In the genomic region with DNA sequence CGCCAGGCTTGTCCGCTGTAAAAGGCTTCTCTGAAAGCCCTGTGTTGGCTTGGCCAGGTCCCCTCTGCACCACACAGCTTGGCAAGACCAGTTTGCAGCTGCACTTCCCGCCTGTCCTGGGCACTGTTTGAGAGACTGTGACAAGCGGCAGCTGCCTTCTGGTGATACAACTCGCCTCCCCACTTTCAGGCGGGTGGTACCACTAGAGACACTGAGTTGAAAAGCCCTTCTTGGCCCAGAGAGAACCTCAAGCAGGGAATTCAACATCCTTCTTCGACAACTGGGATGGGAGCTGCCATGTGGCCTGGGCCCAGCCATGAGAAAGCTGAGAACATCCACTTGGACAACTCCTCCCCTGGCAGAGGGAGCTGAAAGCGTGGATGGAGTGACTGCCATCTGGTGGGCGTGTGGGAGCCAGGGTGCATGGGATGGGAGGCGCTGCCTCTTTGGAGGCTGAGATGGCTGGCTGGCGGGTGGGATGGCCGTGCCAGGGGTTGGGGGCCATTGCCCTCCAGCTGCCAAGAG, we compare ENCODE assay signal across 13 cellular contexts.
DNase-seq lines count a peak whose midpoint lies in the region; ATAC-seq and TF ChIP-seq lines count a peak whose summit lies in the region.
"Had no signal": no experiment of that assay in that cellular context is flagged by ENCODE, and none has a peak within 500 bp of the region (broad histone marks: within the 10 kb centered on the region; RNA-seq: fewer than 3 reads in every experiment).

No MANE protein-coding gene starts in this region.

- no peaks in the 10 kb centered on the region for H3K36me3 ChIP-seq in BE2C
- H3K36me3 ChIP-seq in GM23338 (ENCODE audit: insufficient read depth) = no peaks in the 10 kb centered on the region
- H3K36me3 ChIP-seq in mesenchymal stem cell (ENCODE audit: control insufficient read depth in 1 of 2, insufficient read depth in 2 of 2, low read depth in 1 of 2, low read length in 2 of 2) = peaks cover 0 to 7% of the 10 kb centered on the region in 2 experiments
- no peaks in the 10 kb centered on the region for H3K36me3 ChIP-seq in uterus
- H3K36me3 ChIP-seq: neutrophil had no signal

- H3F3A ChIP-seq in GM23338 (replicated peaks; ENCODE audit: low read depth) = no peaks in the 10 kb centered on the region

- no peak for TF ChIP-seq POLR2A in uterus (IDR thresholded peaks at IDR 0.05)

- H3K4me1 Mint-ChIP-seq in GM23338 = no peaks in the 10 kb centered on the region

- H3K4me2 ChIP-seq in GM23338 (no peak overlapping the region), mesenchymal stem cell (ENCODE audit: low read length, poor library complexity, severe bottlenecking) (no peak overlapping the region)

- DNase-seq in BE2C (no peak), GM23338 (ENCODE audit: low spot score) (peak; percentile 54), RKO (ENCODE audit: low spot score) (peak; percentile 11), iPS DF 19.7 (ENCODE audit: low read depth, low spot score) (peak; percentile 15), mesenchymal stem cell (no peak), NCI-H128 (lab: John Stamatoyannopoulos, UW; ENCODE audit: unreplicated experiment) (no peak), uterus (no peak)
- DNase-seq: dermis blood vessel endothelial cell, GDM1, NCI-H2107 had no signal

- H2BK120ac ChIP-seq in mesenchymal stem cell (ENCODE audit: low read depth, low read length) = no peak overlapping the region

- H3K9me3 ChIP-seq in BE2C (no peaks in the 10 kb centered on the region), mesenchymal stem cell (ENCODE audit: control insufficient read depth, low read length) (no peaks in the 10 kb centered on the region), uterus (no peaks in the 10 kb centered on the region)
- H3K9me3 ChIP-seq: neutrophil had no signal

- H2BK15ac ChIP-seq in mesenchymal stem cell (ENCODE audit: low read depth, poor library complexity, severe bottlenecking) = no peak overlapping the region

- H4K91ac ChIP-seq in mesenchymal stem cell (ENCODE audit: low read length) = no peak overlapping the region

- no peak overlapping the region for H3K27ac Mint-ChIP-seq in GM23338
- H3K27ac Mint-ChIP-seq: T-helper 1 cell treated with Interleukin-12 subunit alpha and Interleukin-12 subunit beta and Interleukin-4 antibody, amounts not matched to agents 30 μg/mL and 1 μg/mL, for 36 hours had no signal

- 97% methylated on average over 12 of the region's 12 CpGs for WGBS in mesenchymal stem cell

- no peak overlapping the region for H2BK12ac ChIP-seq in mesenchymal stem cell (ENCODE audit: low read length in 2 of 2)

- H4K20me1 ChIP-seq in GM23338 (replicated peaks; ENCODE audit: insufficient read depth) = no peaks in the 10 kb centered on the region

- H3K18ac ChIP-seq in mesenchymal stem cell (ENCODE audit: low read depth in 1 of 2, low read length in 2 of 2) = no peak overlapping the region

- H3K4me3 Mint-ChIP-seq in GM23338 = no peak overlapping the region
- H3K4me3 Mint-ChIP-seq: T-helper 1 cell treated with Interleukin-12 subunit alpha and Interleukin-12 subunit beta and Interleukin-4 antibody, amounts not matched to agents 30 μg/mL and 1 μg/mL, for 36 hours had no signal

- H4K8ac ChIP-seq in mesenchymal stem cell (ENCODE audit: low read length) = no peak overlapping the region

- TF ChIP-seq CTCF in BE2C (IDR thresholded peaks at IDR 0.05; ENCODE audit: low read depth, low read length) (peak; percentile 25), GM23338 (conservative IDR thresholded peaks at IDR 0.05; ENCODE audit: low read depth in 2 of 2) (peak; percentile 42 to 78), uterus (IDR thresholded peaks at IDR 0.05) (no peak)

- peaks cover 11% of the 10 kb centered on the region for H3K79me1 ChIP-seq in mesenchymal stem cell (replicated peaks; ENCODE audit: low read length, poor library complexity, severe bottlenecking)

- H3K27me3 ChIP-seq in BE2C (no peaks in the 10 kb centered on the region), GM23338 (ENCODE audit: insufficient read depth) (no peaks in the 10 kb centered on the region), mesenchymal stem cell (ENCODE audit: control insufficient read depth in 1 of 2, insufficient read depth in 1 of 2, low read length in 2 of 2) (peaks cover 0 to 29% of the 10 kb centered on the region in 2 experiments), uterus (no peaks in the 10 kb centered on the region)
- H3K27me3 ChIP-seq: neutrophil had no signal

- H3K4me3 ChIP-seq in BE2C (ENCODE audit: low read depth, low read length) = no peak overlapping the region
- no peak overlapping the region for H3K4me3 ChIP-seq in GM23338
- no peak overlapping the region for H3K4me3 ChIP-seq in mesenchymal stem cell (ENCODE audit: insufficient read depth in 1 of 2, low read depth in 1 of 2, low read length in 2 of 2)
- H3K4me3 ChIP-seq in uterus = no peak overlapping the region

- no peaks in the 10 kb centered on the region for H3K4me1 ChIP-seq in BE2C
- no peaks in the 10 kb centered on the region for H3K4me1 ChIP-seq in GM23338 (ENCODE audit: insufficient read depth)
- H3K4me1 ChIP-seq in mesenchymal stem cell (ENCODE audit: control insufficient read depth, insufficient read depth, low read depth, low read length) = peaks cover 2% of the 10 kb centered on the region
- peaks cover 0 to 2% of the 10 kb centered on the region in 2 donors for H3K4me1 ChIP-seq in uterus

- ATAC-seq in GM23338 = peak; percentile 82
- no peak for ATAC-seq in GM21360 (IDR thresholded peaks at IDR 0.05; ENCODE audit: unreplicated experiment)

- no peak overlapping the region for H2AFZ ChIP-seq in GM23338
- no peak overlapping the region for H2AFZ ChIP-seq in mesenchymal stem cell (ENCODE audit: low read depth, low read length)

- H3K4ac ChIP-seq in mesenchymal stem cell (ENCODE audit: low read depth in 1 of 2, low read length in 2 of 2) = no peak overlapping the region

- no peak overlapping the region for H3K9ac ChIP-seq in mesenchymal stem cell (ENCODE audit: low read length)

- intact Hi-C loops in uterus (cut with DNase I; ENCODE audit: low total_unique reads) = no loop called here

- no peaks in the 10 kb centered on the region for H3K9me3 Mint-ChIP-seq in GM23338
- H3K9me3 Mint-ChIP-seq: T-helper 1 cell treated with Interleukin-12 subunit alpha and Interleukin-12 subunit beta and Interleukin-4 antibody, amounts not matched to agents 30 μg/mL and 1 μg/mL, for 36 hours had no signal

- H3K14ac ChIP-seq in mesenchymal stem cell (ENCODE audit: low read length in 2 of 2) = no peak overlapping the region

- no peak overlapping the region for H3K23ac ChIP-seq in mesenchymal stem cell (ENCODE audit: low read length in 2 of 2)

- H2AK5ac ChIP-seq in mesenchymal stem cell (ENCODE audit: low read length, severe bottlenecking) = no peak overlapping the region

- H2BK5ac ChIP-seq in mesenchymal stem cell (ENCODE audit: low read depth, low read length, poor library complexity, severe bottlenecking) = no peak overlapping the region

- no peaks in the 10 kb centered on the region for H3K9me2 ChIP-seq in GM23338 (ENCODE audit: insufficient read depth)

- H3K27ac ChIP-seq in GM23338 (ENCODE audit: low read depth) = no peak overlapping the region
- no peak overlapping the region for H3K27ac ChIP-seq in mesenchymal stem cell (ENCODE audit: low read length, poor library complexity, severe bottlenecking)
- no peak overlapping the region for H3K27ac ChIP-seq in uterus
- H3K27ac ChIP-seq: neutrophil had no signal

- peaks cover 2% of the 10 kb centered on the region for H3K27me3 Mint-ChIP-seq in GM23338 (ENCODE audit: insufficient read depth, low read depth, poor library complexity)

- no peaks in the 10 kb centered on the region for H3K36me3 Mint-ChIP-seq in GM23338 (ENCODE audit: low read depth)

- no peaks in the 10 kb centered on the region for H3K79me2 ChIP-seq in GM23338 (replicated peaks; ENCODE audit: insufficient read depth)

TF ChIP-seq in GM23338, 12 proteins besides CTCF, POLR2A, EP300 and RAD21 (continues in another document):
- TF ChIP-seq ZNF331 (CRISPR knock-in tag; IDR thresholded peaks at IDR 0.05; ENCODE audit: low read depth) = no peak
- TF ChIP-seq JUNB (IDR thresholded peaks at IDR 0.05; ENCODE audit: unreplicated experiment) = no peak
- no peak for TF ChIP-seq STAT1 (IDR thresholded peaks at IDR 0.05; ENCODE audit: unreplicated experiment)
- TF ChIP-seq EZH2 (IDR thresholded peaks at IDR 0.05; ENCODE audit: low read depth, unreplicated experiment) = no peak

Comparison
In these comparisons a context has a peak if more than half of its experiments do, and no peak if none do; other contexts are left out.
1. DNase-seq: peak in GM23338 (single experiment), RKO (single experiment) and iPS DF 19.7 (single experiment); none in BE2C (single experiment), mesenchymal stem cell (single experiment), NCI-H128 (single experiment) and uterus (0 of 2).
2. CTCF ChIP-seq: peak in BE2C (single experiment) and GM23338 (2 of 2); none in uterus (0 of 4).